ENCODE assay signal across 9 cellular contexts in the genomic region with DNA sequence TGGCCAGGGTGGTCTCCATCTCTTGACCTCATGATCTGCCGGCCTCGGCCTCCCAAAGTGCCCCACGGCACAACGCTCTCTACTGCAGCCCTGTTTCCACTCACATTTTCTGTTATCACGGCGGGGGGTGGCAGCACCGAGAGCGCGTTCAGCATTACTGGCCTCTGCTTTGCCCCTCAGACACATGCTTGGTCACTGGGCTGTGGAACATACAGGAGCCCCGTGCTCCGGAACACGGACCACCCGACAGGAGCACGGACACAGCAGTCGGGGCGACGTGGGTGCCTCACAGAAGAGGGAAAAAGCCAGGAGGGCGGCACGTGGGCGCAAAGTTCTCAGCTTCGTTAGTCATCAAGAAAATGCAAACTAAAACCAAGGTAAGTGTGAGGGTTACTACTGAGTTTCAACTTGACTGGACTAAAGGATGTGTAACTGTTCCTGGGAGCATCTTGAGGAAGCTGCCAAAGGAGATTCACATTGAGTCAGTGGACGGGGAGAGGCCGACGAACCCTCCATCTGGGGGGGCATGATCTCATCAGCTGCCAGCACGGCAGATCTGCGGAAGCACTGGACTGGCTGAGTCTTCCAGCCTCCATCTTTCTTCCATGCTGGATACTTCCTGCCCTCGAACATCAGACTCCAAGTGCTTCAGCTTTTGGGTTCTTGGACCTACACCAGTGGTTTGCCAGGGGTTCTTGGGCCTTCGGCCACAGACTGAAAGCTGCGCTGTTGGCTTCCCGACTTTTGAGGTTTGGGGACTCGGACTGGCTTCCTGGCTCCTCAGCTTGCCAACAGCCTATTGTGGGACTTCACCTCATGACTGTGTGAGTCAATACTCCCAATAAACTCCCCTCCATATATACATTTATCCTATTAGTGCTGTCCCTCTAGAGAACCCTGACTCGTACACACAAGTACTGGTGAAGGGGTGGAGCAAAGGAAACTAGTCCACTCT.
DNase-seq lines count a peak whose midpoint lies in the region; ATAC-seq, FAIRE-seq and TF ChIP-seq lines count a peak whose summit lies in the region.
"Had no signal": no experiment of that assay in that cellular context is flagged by ENCODE, and none has a peak within 500 bp of the region (broad histone marks: within the 10 kb centered on the region; RNA-seq: fewer than 3 reads in every experiment).

No MANE protein-coding gene starts in this region.

- peaks cover 77 to 94% (median 90%) of the 10 kb centered on the region in 3 donors for H3K4me1 Mint-ChIP-seq in CD8-positive, alpha-beta memory T cell
- peaks cover 89% of the 10 kb centered on the region for H3K4me1 Mint-ChIP-seq in HFFc6 (ENCODE audit: low read depth)
- peaks cover 92% of the 10 kb centered on the region for H3K4me1 Mint-ChIP-seq in activated CD8-positive, alpha-beta T cell treated with anti-CD3 and anti-CD28 coated beads for 36 hours (ENCODE audit: low read depth)
- H3K4me1 Mint-ChIP-seq in stimulated activated naive B cell treated with anti-CD40 and anti-IgM and Interleukin-4, amounts not matched to agents 10 μg/mL and 1 μg/mL and 100 μg/mL, for 72 hours, result peaks cover 77 to 94% of the 10 kb centered on the region in 2 donors

- H3K27ac ChIP-seq in CD8-positive, alpha-beta memory T cell (ENCODE audit: low read depth, low read length), result peak overlapping the region; percentile 67
- H3K27ac ChIP-seq in right cardiac atrium (ENCODE audit: low read length), result peak overlapping the region; percentile 43
- no peak overlapping the region for H3K27ac ChIP-seq in hepatocyte

- H3K27me3 Mint-ChIP-seq in CD8-positive, alpha-beta memory T cell, result peaks cover 0 to 3% of the 10 kb centered on the region in 2 donors
- peaks cover 14% of the 10 kb centered on the region for H3K27me3 Mint-ChIP-seq in HFFc6 (ENCODE audit: insufficient read depth)
- no peaks in the 10 kb centered on the region for H3K27me3 Mint-ChIP-seq in activated CD8-positive, alpha-beta T cell treated with anti-CD3 and anti-CD28 coated beads for 36 hours
- H3K27me3 Mint-ChIP-seq in stimulated activated naive B cell treated with anti-CD40 and anti-IgM and Interleukin-4, amounts not matched to agents 10 μg/mL and 1 μg/mL and 100 μg/mL, for 72 hours, result no peaks in the 10 kb centered on the region

- CTCF ChIA-PET in CD8-positive, alpha-beta memory T cell (lab: Charles Lee), result no interaction called here
- CTCF ChIA-PET in activated CD8-positive, alpha-beta T cell treated with anti-CD3 and anti-CD28 coated beads for 36 hours (lab: Charles Lee), result interaction anchor here (1.0 to 1.3 kb wide), 3 partner anchors 9 to 15 kb away, joined by 3 read pairs; no protein-coding TSS in a partner anchor

- peaks cover 83% of the 10 kb centered on the region for H3K4me1 ChIP-seq in CD8-positive, alpha-beta memory T cell (ENCODE audit: insufficient read depth, low read length)
- H3K4me1 ChIP-seq in right cardiac atrium (ENCODE audit: control insufficient read depth, insufficient read depth, low read length), result peaks cover 34% of the 10 kb centered on the region
- H3K4me1 ChIP-seq in hepatocyte (ENCODE audit: insufficient read depth), result peaks cover 48% of the 10 kb centered on the region

- H2AFZ ChIP-seq in hepatocyte, result no peak overlapping the region

- no peak overlapping the region for H3K4me3 ChIP-seq in CD8-positive, alpha-beta memory T cell (ENCODE audit: low read length)
- H3K4me3 ChIP-seq in right cardiac atrium (ENCODE audit: low read length), result no peak overlapping the region
- H3K4me3 ChIP-seq in hepatocyte, result no peak overlapping the region

- peaks cover 95% of the 10 kb centered on the region for H3K79me2 ChIP-seq in hepatocyte

- no peaks in the 10 kb centered on the region for H3K36me3 ChIP-seq in CD8-positive, alpha-beta memory T cell (ENCODE audit: insufficient read depth, low read length)
- no peaks in the 10 kb centered on the region for H3K36me3 ChIP-seq in hepatocyte (replicated peaks; ENCODE audit: insufficient read depth, low read depth)

- POLR2A ChIA-PET in CD8-positive, alpha-beta memory T cell (lab: Charles Lee), result interaction anchor here (2.5 kb wide), 1 partner anchor 8 kb away, joined by 9 read pairs; no protein-coding TSS in a partner anchor
- POLR2A ChIA-PET in activated CD8-positive, alpha-beta T cell treated with anti-CD3 and anti-CD28 coated beads for 36 hours (lab: Charles Lee), result interaction anchor here (0.8 to 1.5 kb wide), 5 partner anchors 9 to 240 kb away, joined by 3 to 4 read pairs (median 3); no protein-coding TSS in a partner anchor

- H3K27me3 ChIP-seq in CD8-positive, alpha-beta memory T cell (ENCODE audit: insufficient read depth, low read length, poor library complexity, severe bottlenecking), result no peaks in the 10 kb centered on the region
- H3K27me3 ChIP-seq in right cardiac atrium (ENCODE audit: control insufficient read depth, insufficient read depth) (no peaks in the 10 kb centered on the region), hepatocyte (no peaks in the 10 kb centered on the region)

- WGBS in right cardiac atrium, result 89% methylated on average over 32 of the region's 32 CpGs
- 96% methylated on average over 32 of the region's 32 CpGs for WGBS in hepatocyte (ENCODE audit: low lambda C conversion rate, missing lambda C conversion rate)

- intact Hi-C loops in activated CD8-positive, alpha-beta T cell treated with anti-CD3 and anti-CD28 coated beads for 36 hours (cut with micrococcal nuclease), result no loop called here
- intact Hi-C loops in right cardiac atrium (cut with DNase I), result no loop called here

- DNase-seq in CD8-positive, alpha-beta memory T cell, result peak in 1 of 5 donors; percentile 43
- peak; percentile 73 for DNase-seq in HFFc6
- peak; percentile 81 for DNase-seq in activated CD8-positive, alpha-beta T cell treated with anti-CD3 and anti-CD28 coated beads for 36 hours
- peak in 2 of 3 donors; percentile 28 to 43 for DNase-seq in right cardiac atrium
- DNase-seq in stimulated activated naive B cell treated with anti-CD40 and anti-IgM and Interleukin-4, amounts not matched to agents 10 μg/mL and 1 μg/mL and 100 μg/mL, for 72 hours, result no peak
- DNase-seq in hepatocyte (ENCODE audit: low spot score), result no peak
- no peak for DNase-seq in frontal cortex (ENCODE audit: low spot score in 2 of 2)

- no peak for TF ChIP-seq CTCF in HFFc6 (IDR thresholded peaks at IDR 0.05)
- no peak for TF ChIP-seq CTCF in activated CD8-positive, alpha-beta T cell treated with anti-CD3 and anti-CD28 coated beads for 36 hours (IDR thresholded peaks at IDR 0.05)
- no peak for TF ChIP-seq CTCF in hepatocyte (IDR thresholded peaks at IDR 0.05; ENCODE audit: poor library complexity)

- no peak overlapping the region for H3K4me2 ChIP-seq in hepatocyte

- no peak for TF ChIP-seq POLR2A in GM18505 (IDR thresholded peaks at IDR 0.05; ENCODE audit: borderline replicate concordance, extremely low read depth, insufficient read depth, insufficient read length)

- peak overlapping the region; percentile 75 to 98 (median 84) for H3K27ac Mint-ChIP-seq in CD8-positive, alpha-beta memory T cell
- H3K27ac Mint-ChIP-seq in HFFc6, result peak overlapping the region; percentile 98
- H3K27ac Mint-ChIP-seq in activated CD8-positive, alpha-beta T cell treated with anti-CD3 and anti-CD28 coated beads for 36 hours, result peak overlapping the region; percentile 81
- peak overlapping the region; percentile 89 for H3K27ac Mint-ChIP-seq in stimulated activated naive B cell treated with anti-CD40 and anti-IgM and Interleukin-4, amounts not matched to agents 10 μg/mL and 1 μg/mL and 100 μg/mL, for 72 hours

- FAIRE-seq in frontal cortex (lab: Jason Lieb, UNC), result no peak
- FAIRE-seq: endometrium had no signal

- H3K4me3 Mint-ChIP-seq in CD8-positive, alpha-beta memory T cell, result peak overlapping the region; percentile 36 to 88 (median 61)
- H3K4me3 Mint-ChIP-seq in HFFc6, result peak overlapping the region; percentile 79
- peak overlapping the region; percentile 38 for H3K4me3 Mint-ChIP-seq in activated CD8-positive, alpha-beta T cell treated with anti-CD3 and anti-CD28 coated beads for 36 hours
- peak overlapping the region; percentile 8 to 26 for H3K4me3 Mint-ChIP-seq in stimulated activated naive B cell treated with anti-CD40 and anti-IgM and Interleukin-4, amounts not matched to agents 10 μg/mL and 1 μg/mL and 100 μg/mL, for 72 hours

- peaks cover 0 to 37% (median 0%) of the 10 kb centered on the region in 3 donors for H3K36me3 Mint-ChIP-seq in CD8-positive, alpha-beta memory T cell
- H3K36me3 Mint-ChIP-seq in HFFc6 (ENCODE audit: low read depth), result peaks cover 47% of the 10 kb centered on the region
- peaks cover 18% of the 10 kb centered on the region for H3K36me3 Mint-ChIP-seq in activated CD8-positive, alpha-beta T cell treated with anti-CD3 and anti-CD28 coated beads for 36 hours (ENCODE audit: low read depth)
- H3K36me3 Mint-ChIP-seq in stimulated activated naive B cell treated with anti-CD40 and anti-IgM and Interleukin-4, amounts not matched to agents 10 μg/mL and 1 μg/mL and 100 μg/mL, for 72 hours, result peaks cover 34 to 50% of the 10 kb centered on the region in 2 donors

- H3K9me3 ChIP-seq in CD8-positive, alpha-beta memory T cell (ENCODE audit: low read length), result no peaks in the 10 kb centered on the region
- H3K9me3 ChIP-seq in right cardiac atrium (ENCODE audit: control insufficient read depth, low read length), result no peaks in the 10 kb centered on the region
- H3K9me3 ChIP-seq in hepatocyte (ENCODE audit: low read depth), result no peaks in the 10 kb centered on the region

- ATAC-seq in activated CD8-positive, alpha-beta T cell treated with anti-CD3 and anti-CD28 coated beads for 36 hours, result peak; percentile 63
- ATAC-seq in right cardiac atrium (no peak), GM18505 (IDR thresholded peaks at IDR 0.05; ENCODE audit: unreplicated experiment) (no peak)
- peak; percentile 43 to 58 for ATAC-seq in stimulated activated naive B cell treated with anti-CD40 and anti-IgM and Interleukin-4, amounts not matched to agents 10 μg/mL and 1 μg/mL and 100 μg/mL, for 72 hours (replicated peaks)

- no peaks in the 10 kb centered on the region for H3K9me2 ChIP-seq in hepatocyte (replicated peaks; ENCODE audit: insufficient read depth)

- H3K9me3 Mint-ChIP-seq in CD8-positive, alpha-beta memory T cell, result no peaks in the 10 kb centered on the region
- H3K9me3 Mint-ChIP-seq in HFFc6, result no peaks in the 10 kb centered on the region
- no peaks in the 10 kb centered on the region for H3K9me3 Mint-ChIP-seq in activated CD8-positive, alpha-beta T cell treated with anti-CD3 and anti-CD28 coated beads for 36 hours
- peaks cover 0 to 1% of the 10 kb centered on the region in 2 donors for H3K9me3 Mint-ChIP-seq in stimulated activated naive B cell treated with anti-CD40 and anti-IgM and Interleukin-4, amounts not matched to agents 10 μg/mL and 1 μg/mL and 100 μg/mL, for 72 hours

- peaks cover 95% of the 10 kb centered on the region for H4K20me1 ChIP-seq in hepatocyte (ENCODE audit: insufficient read depth, poor library complexity, severe bottlenecking)

Comparison
In these comparisons a context has a peak if more than half of its experiments do, and no peak if none do; other contexts are left out.
1. DNase-seq: peak in HFFc6 (single experiment), activated CD8-positive, alpha-beta T cell treated with anti-CD3 and anti-CD28 coated beads for 36 hours (single experiment) and right cardiac atrium (2 of 3); none in stimulated activated naive B cell treated with anti-CD40 and anti-IgM and Interleukin-4, amounts not matched to agents 10 μg/mL and 1 μg/mL and 100 μg/mL, for 72 hours (single experiment), hepatocyte (single experiment) and frontal cortex (0 of 2).
2. H3K4me3 Mint-ChIP-seq: peak in every context shown above with its lines; median percentile 79 in HFFc6; 61 in CD8-positive, alpha-beta memory T cell; 38 in activated CD8-positive, alpha-beta T cell treated with anti-CD3 and anti-CD28 coated beads for 36 hours; 17 in stimulated activated naive B cell treated with anti-CD40 and anti-IgM and Interleukin-4, amounts not matched to agents 10 μg/mL and 1 μg/mL and 100 μg/mL, for 72 hours.
3. ATAC-seq: peak in activated CD8-positive, alpha-beta T cell treated with anti-CD3 and anti-CD28 coated beads for 36 hours (single experiment) and stimulated activated naive B cell treated with anti-CD40 and anti-IgM and Interleukin-4, amounts not matched to agents 10 μg/mL and 1 μg/mL and 100 μg/mL, for 72 hours (2 of 2); none in right cardiac atrium (0 of 2) and GM18505 (single experiment).
4. Peak in every context shown above with its lines, with median percentiles within 50 percentile points of each other: H3K27ac Mint-ChIP-seq.